8 cellular contexts compared by ENCODE assay signal in the genomic region with DNA sequence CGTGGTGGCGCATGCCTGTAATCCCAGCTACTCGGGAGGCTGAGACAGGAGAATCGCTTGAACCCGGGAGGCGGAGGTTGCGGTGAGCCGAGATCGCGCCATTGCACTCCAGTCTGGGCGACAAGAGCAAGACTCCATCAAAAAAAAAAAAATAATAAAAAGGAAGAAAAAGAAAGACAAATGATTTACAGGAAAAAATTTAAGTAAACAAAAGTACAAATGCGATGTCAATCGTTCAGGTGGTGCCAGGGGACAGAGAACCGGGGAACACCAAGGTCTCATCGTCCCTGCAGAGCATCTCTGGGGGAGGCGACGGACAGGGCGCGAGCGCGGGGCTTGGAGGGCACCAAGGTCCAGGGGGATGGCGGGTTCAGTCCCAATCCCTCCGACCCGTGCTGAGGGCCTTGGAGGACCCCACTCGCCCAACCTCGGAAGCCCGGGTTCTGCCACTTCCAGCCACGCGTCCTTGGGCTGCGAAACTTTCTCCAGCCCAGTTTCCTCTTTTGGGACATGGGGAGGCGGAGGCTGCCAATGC.
A peak's percentile ranks its signal among the peaks of the same experiment; 100 is the strongest.
DNase-seq lines count a peak whose midpoint lies in the region; ATAC-seq and TF ChIP-seq lines count a peak whose summit lies in the region.

No MANE protein-coding gene starts in this region.

- DNase-seq in NCI-H2171 treated with DMSO at 0.1 percent for 48 hours (lab: John Stamatoyannopoulos, UW) (peak; percentile 13), NCI-H2171 (lab: John Stamatoyannopoulos, UW) (no peak), LNCaP clone FGC (ENCODE audit: low read depth) (no peak), coronary artery (ENCODE audit: low spot score) (no peak), NCI-H2227 treated with DMSO at 0.1 percent for 48 hours (lab: John Stamatoyannopoulos, UW) (no peak), EL (no peak)

- H3K4me1 ChIP-seq in muscle layer of colon (ENCODE audit: insufficient read depth, low read length) = peaks cover 22% of the 10 kb centered on the region

- H3K27ac ChIP-seq in coronary artery (peak overlapping the region in 1 of 2 donors; percentile 90), muscle layer of colon (ENCODE audit: low read depth, low read length) (peak overlapping the region; percentile 88)

- H3K36me3 ChIP-seq in muscle layer of colon (ENCODE audit: insufficient read depth, low read length) = peaks cover 30% of the 10 kb centered on the region

- no peak for TF ChIP-seq CTCF in LNCaP clone FGC (IDR thresholded peaks at IDR 0.05; ENCODE audit: control insufficient read depth, extremely low read depth, insufficient read depth)
- no peak for TF ChIP-seq CTCF in coronary artery (IDR thresholded peaks at IDR 0.05)

- H3K27me3 ChIP-seq in muscle layer of colon (ENCODE audit: control insufficient read depth in 1 of 2, insufficient read depth in 2 of 2, low read length in 2 of 2) = no peaks in the 10 kb centered on the region

- no peak for ATAC-seq in GM18858 (IDR thresholded peaks at IDR 0.05; ENCODE audit: unreplicated experiment)

- no peak overlapping the region for H3K9ac ChIP-seq in muscle layer of colon (ENCODE audit: low read length)

- H3K9me3 ChIP-seq in muscle layer of colon (ENCODE audit: low read length) = no peaks in the 10 kb centered on the region

- H3K4me3 ChIP-seq in LNCaP clone FGC (ENCODE audit: low read depth, low read length) (peak overlapping the region; percentile 80), coronary artery (peak overlapping the region; percentile 97), muscle layer of colon (ENCODE audit: low read depth in 1 of 2, low read length in 2 of 2) (peak overlapping the region; percentile 87 to 92)
